11 cellular contexts compared by ENCODE assay signal in the genomic region with DNA sequence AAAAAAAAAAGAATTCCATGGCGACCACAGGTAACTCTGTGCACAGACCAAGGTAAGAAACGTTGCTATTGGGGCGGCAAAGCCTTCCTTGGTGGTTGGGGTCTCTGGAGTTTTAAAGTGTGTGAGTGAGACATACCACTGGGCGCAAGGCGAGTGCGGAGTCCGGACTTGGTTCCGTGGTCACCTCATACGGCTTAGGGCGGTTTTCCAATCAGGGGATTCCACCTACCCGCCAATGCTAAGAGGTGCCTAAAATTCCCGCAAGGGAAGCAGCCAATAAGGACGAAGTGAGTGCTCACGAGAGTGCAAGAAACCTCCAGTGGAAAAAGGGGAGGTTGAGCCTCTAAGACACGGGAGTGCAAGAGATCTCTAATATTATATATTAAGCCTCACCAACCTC.
DNase-seq lines count a peak whose midpoint lies in the region; ATAC-seq and TF ChIP-seq lines count a peak whose summit lies in the region.
"Had no signal": no experiment of that assay in that cellular context is flagged by ENCODE, and none has a peak within 500 bp of the region (broad histone marks: within the 10 kb centered on the region; RNA-seq: fewer than 3 reads in every experiment).

No MANE protein-coding gene starts in this region.

- peaks cover 3% of the 10 kb centered on the region for H3K36me3 Mint-ChIP-seq in activated naive CD4-positive, alpha-beta T cell treated with anti-CD3 and anti-CD28 coated beads, Interleukin-2, amount 10 ng/mL, durations not matched to agents 7 days and 5 days
- H3K36me3 Mint-ChIP-seq in activated naive CD4-positive, alpha-beta T cell treated with anti-CD3 and anti-CD28 coated beads, Interleukin-2, amount 50 U/mL, for 72 hours = peaks cover 0 to 4% of the 10 kb centered on the region in 2 donors
- H3K36me3 Mint-ChIP-seq: stimulated activated memory B cell treated with anti-CD40 and anti-IgM and Interleukin-4, amounts not matched to agents 10 μg/mL and 1 μg/mL and 100 μg/mL, for 72 hours had no signal

- H3K4me3 ChIP-seq in astrocyte of the spinal cord (ENCODE audit: low read depth, low read length) (peak overlapping the region; percentile 99), thyroid gland (replicated peaks in 1 of 3) (peak overlapping the region in 2 of 3 donors; percentile 60 to 84)

- no peak overlapping the region for H3K27ac Mint-ChIP-seq in activated naive CD4-positive, alpha-beta T cell treated with anti-CD3 and anti-CD28 coated beads, Interleukin-2, amount 10 ng/mL, durations not matched to agents 7 days and 5 days
- no peak overlapping the region for H3K27ac Mint-ChIP-seq in activated naive CD4-positive, alpha-beta T cell treated with anti-CD3 and anti-CD28 coated beads, Interleukin-2, amount 50 U/mL, for 72 hours

- no peaks in the 10 kb centered on the region for H3K27me3 ChIP-seq in thyroid gland
- H3K27me3 ChIP-seq: SJCRH30 had no signal

- DNase-seq in activated naive CD4-positive, alpha-beta T cell treated with anti-CD3 and anti-CD28 coated beads, Interleukin-2, amount 10 ng/mL, durations not matched to agents 7 days and 5 days = no peak
- DNase-seq in activated naive CD4-positive, alpha-beta T cell treated with anti-CD3 and anti-CD28 coated beads, Interleukin-2, amount 50 U/mL, for 72 hours (ENCODE audit: low spot score in 2 of 2) = no peak
- DNase-seq in astrocyte of the spinal cord (ENCODE audit: low read depth, low spot score) (no peak), left kidney (ENCODE audit: low read depth, low spot score) (peak; percentile 43), thyroid gland (no peak), left lobe of liver (ENCODE audit: low spot score) (no peak)
- DNase-seq in stimulated activated CD4-positive, alpha-beta T cell treated with anti-CD3 and anti-CD28 coated beads, Interleukin-4, amount 100 ng/mL, for 24 hours = no peak

- 42 to 74% methylated on average over 15 of the region's 15 CpGs for WGBS in thyroid gland, 2 donors

- in situ Hi-C loops in astrocyte of the spinal cord (cut with HindIII; ENCODE audit: low sequenced_read_pairs) = no loop called here

- TF ChIP-seq CTCF in astrocyte of the spinal cord (IDR thresholded peaks at IDR 0.05; ENCODE audit: low read depth, low read length) = no peak
- no peak for TF ChIP-seq CTCF in thyroid gland (IDR thresholded peaks at IDR 0.05)

- no peak for ATAC-seq in activated naive CD4-positive, alpha-beta T cell treated with anti-CD3 and anti-CD28 coated beads, Interleukin-2, amount 50 U/mL, for 72 hours
- ATAC-seq in HG03039 (IDR thresholded peaks at IDR 0.05; ENCODE audit: unreplicated experiment) (no peak), left lobe of liver (no peak)

- peak overlapping the region; percentile 46 for H3K4me3 Mint-ChIP-seq in activated naive CD4-positive, alpha-beta T cell treated with anti-CD3 and anti-CD28 coated beads, Interleukin-2, amount 10 ng/mL, durations not matched to agents 7 days and 5 days

- intact Hi-C loops in thyroid gland (cut with DNase I) = loop anchor here (5.0 to 10.0 kb wide), 2 partner anchors 573 to 716 kb away; a partner anchor contains a TSS

- H3K9me3 Mint-ChIP-seq in activated naive CD4-positive, alpha-beta T cell treated with anti-CD3 and anti-CD28 coated beads, Interleukin-2, amount 10 ng/mL, durations not matched to agents 7 days and 5 days = peaks cover 2% of the 10 kb centered on the region
- no peaks in the 10 kb centered on the region for H3K9me3 Mint-ChIP-seq in activated naive CD4-positive, alpha-beta T cell treated with anti-CD3 and anti-CD28 coated beads, Interleukin-2, amount 50 U/mL, for 72 hours

- H3K9me3 ChIP-seq in thyroid gland = no peaks in the 10 kb centered on the region
- H3K9me3 ChIP-seq: mucosa of descending colon, SJCRH30 had no signal

- TF ChIP-seq POLR2A in thyroid gland (IDR thresholded peaks at IDR 0.05) = no peak

- H3K4me1 ChIP-seq in thyroid gland = peaks cover 0 to 7% of the 10 kb centered on the region in 2 donors
- H3K4me1 ChIP-seq: SJCRH30 had no signal

- H3K27me3 Mint-ChIP-seq in activated naive CD4-positive, alpha-beta T cell treated with anti-CD3 and anti-CD28 coated beads, Interleukin-2, amount 10 ng/mL, durations not matched to agents 7 days and 5 days = peaks cover 54% of the 10 kb centered on the region
- H3K27me3 Mint-ChIP-seq: stimulated activated memory B cell treated with anti-CD40 and anti-IgM and Interleukin-4, amounts not matched to agents 10 μg/mL and 1 μg/mL and 100 μg/mL, for 72 hours had no signal

- H3K4me1 Mint-ChIP-seq in activated naive CD4-positive, alpha-beta T cell treated with anti-CD3 and anti-CD28 coated beads, Interleukin-2, amount 10 ng/mL, durations not matched to agents 7 days and 5 days = peaks cover 26% of the 10 kb centered on the region

- H3K27ac ChIP-seq in thyroid gland = peak overlapping the region in 2 of 3 donors; percentile 88 to 94
- H3K27ac ChIP-seq: SJCRH30 had no signal

- H3K36me3 ChIP-seq in thyroid gland = no peaks in the 10 kb centered on the region
- H3K36me3 ChIP-seq: SJCRH30 had no signal

- CTCF ChIA-PET in activated naive CD4-positive, alpha-beta T cell treated with anti-CD3 and anti-CD28 coated beads, Interleukin-2, amount 10 ng/mL, durations not matched to agents 7 days and 5 days (lab: Charles Lee) = no interaction called here
